ENCODE assay signal across 8 cellular contexts in genomic region chrX:130173190-130173895, GRCh38. TPM values are rescaled to one million over a fixed set of nuclear protein-coding genes. Genes with fewer than 3 reads are reported as not detected.
DNase-seq lines count a peak whose midpoint lies in the region; ATAC-seq lines count a peak whose summit lies in the region.

No MANE protein-coding gene starts in this region.

- no peaks in the 10 kb centered on the region for H3K27me3 Mint-ChIP-seq in stimulated activated naive CD8-positive, alpha-beta T cell treated with anti-CD3 and anti-CD28 coated beads, Interleukin-15, amount 100 ng/mL, for 72 hours

- H3K4me3 Mint-ChIP-seq in stimulated activated naive CD8-positive, alpha-beta T cell treated with anti-CD3 and anti-CD28 coated beads, Interleukin-15, amount 100 ng/mL, for 72 hours: peak overlapping the region; percentile 89 to 92

- H3K4me1 Mint-ChIP-seq in stimulated activated naive CD8-positive, alpha-beta T cell treated with anti-CD3 and anti-CD28 coated beads, Interleukin-15, amount 100 ng/mL, for 72 hours: peaks cover 56% of the 10 kb centered on the region

- peak; percentile 67 for DNase-seq in GM03348 (ENCODE audit: low spot score)
- DNase-seq in NOMO-1 (lab: John Stamatoyannopoulos, UW; ENCODE audit: unreplicated experiment in 2 of 2): peak; percentile 66 to 87
- DNase-seq in amygdala (lab: John Stamatoyannopoulos, UW): peak in 35 of 56 donors; percentile 0 to 37 (median 10)
- DNase-seq in iris pigment epithelial cell (ENCODE audit: low read depth): peak; percentile 82
- DNase-seq in stimulated activated naive CD8-positive, alpha-beta T cell treated with anti-CD3 and anti-CD28 coated beads, Interleukin-15, amount 100 ng/mL, for 72 hours: peak; percentile 55 to 80
- no peak for DNase-seq in SK-N-DZ (ENCODE audit: low spot score)
- DNase-seq in NCI-H1092 treated with DMSO at 0.1 percent for 48 hours (lab: John Stamatoyannopoulos, UW): no peak

- no peaks in the 10 kb centered on the region for H3K9me3 Mint-ChIP-seq in stimulated activated naive CD8-positive, alpha-beta T cell treated with anti-CD3 and anti-CD28 coated beads, Interleukin-15, amount 100 ng/mL, for 72 hours

- H3K27ac Mint-ChIP-seq in stimulated activated naive CD8-positive, alpha-beta T cell treated with anti-CD3 and anti-CD28 coated beads, Interleukin-15, amount 100 ng/mL, for 72 hours: peak overlapping the region; percentile 98 to 99

- ATAC-seq in GM21825 (IDR thresholded peaks at IDR 0.05; ENCODE audit: unreplicated experiment): peak; percentile 36
- peak; percentile 75 for ATAC-seq in stimulated activated naive CD8-positive, alpha-beta T cell treated with anti-CD3 and anti-CD28 coated beads, Interleukin-15, amount 100 ng/mL, for 72 hours

RNA-seq across cellular contexts. Expression of gene RAB33A, which starts 1.6 kb away (rescaled TPM):
- polyA plus RNA-seq in SK-N-DZ (2014; cell fraction: cytosol; rRNA removed): 27.6 and 28.8 TPM in 2 replicates
- 16.1 and 28.2 TPM in 2 replicates for polyA plus RNA-seq in SK-N-DZ (2014; cell fraction: nucleus; rRNA removed)

RNA-seq across cellular contexts. Expression of gene AIFM1, which starts 7.7 kb away (rescaled TPM):
- 29.8 and 31.4 TPM in 2 replicates for polyA plus RNA-seq in SK-N-DZ (2014; cell fraction: cytosol; rRNA removed)
- polyA plus RNA-seq in SK-N-DZ (2014; cell fraction: nucleus; rRNA removed): 26.0 and 29.0 TPM in 2 replicates

Comparison
In these comparisons a context has a peak if more than half of its experiments do, and no peak if none do; other contexts are left out.
1. DNase-seq: peak in GM03348 (single experiment), NOMO-1 (2 of 2), amygdala (35 of 56), iris pigment epithelial cell (single experiment) and stimulated activated naive CD8-positive, alpha-beta T cell treated with anti-CD3 and anti-CD28 coated beads, Interleukin-15, amount 100 ng/mL, for 72 hours (2 of 2); none in SK-N-DZ (single experiment) and NCI-H1092 treated with DMSO at 0.1 percent for 48 hours (single experiment).